8 cellular contexts compared by ENCODE assay signal in genomic region chr5:134738133-134738962, GRCh38. TPM values are rescaled to one million over a fixed set of nuclear protein-coding genes. Genes with fewer than 3 reads are reported as not detected.
DNase-seq lines count a peak whose midpoint lies in the region; ATAC-seq and TF ChIP-seq lines count a peak whose summit lies in the region.

Gene CAMLG (plus strand): TSS chr5:134738548. CDS start chr5:134738621, 73 bp downstream.

- DNase-seq in NCI-H69 (lab: John Stamatoyannopoulos, UW) (peak; percentile 99), dedifferentiated amniotic fluid mesenchymal stem cell (ENCODE audit: extremely low spot score) (peak; percentile 97), left lobe of liver (ENCODE audit: low spot score) (peak; percentile 99)
- DNase-seq in activated CD4-positive, alpha-beta T cell treated with anti-CD3 and anti-CD28 coated beads, Interleukin-2, amount 50 U/mL, for 1 hour, result peak; percentile 96
- peak; percentile 96 for DNase-seq in stimulated activated CD4-positive, alpha-beta T cell treated with anti-CD3 and anti-CD28 coated beads, Interleukin-2, amount 100 ng/mL, for 4 hours (ENCODE audit: low read depth)

- H3K27ac ChIP-seq in C4-2B, result peak within 1 kb of the TSS; percentile 75

- peak; percentile 98 for ATAC-seq in GM19328 (IDR thresholded peaks at IDR 0.05; ENCODE audit: unreplicated experiment)
- peak; percentile 95 for ATAC-seq in HG03520 (IDR thresholded peaks at IDR 0.05; ENCODE audit: unreplicated experiment)
- ATAC-seq in left lobe of liver, result peak; percentile 96

- TF ChIP-seq CTCF in C4-2B (conservative IDR thresholded peaks at IDR 0.05), result no peak

RNA-seq across cellular contexts. Expression of gene CAMLG, which starts in this region (rescaled TPM):
- total RNA-seq in left lobe of liver, result 10.5 TPM

Comparison
In these comparisons a context has a peak if more than half of its experiments do, and no peak if none do; other contexts are left out.
1. Peak in every context shown above with its lines: DNase-seq, ATAC-seq and H3K27ac ChIP-seq.